In the genomic region with DNA sequence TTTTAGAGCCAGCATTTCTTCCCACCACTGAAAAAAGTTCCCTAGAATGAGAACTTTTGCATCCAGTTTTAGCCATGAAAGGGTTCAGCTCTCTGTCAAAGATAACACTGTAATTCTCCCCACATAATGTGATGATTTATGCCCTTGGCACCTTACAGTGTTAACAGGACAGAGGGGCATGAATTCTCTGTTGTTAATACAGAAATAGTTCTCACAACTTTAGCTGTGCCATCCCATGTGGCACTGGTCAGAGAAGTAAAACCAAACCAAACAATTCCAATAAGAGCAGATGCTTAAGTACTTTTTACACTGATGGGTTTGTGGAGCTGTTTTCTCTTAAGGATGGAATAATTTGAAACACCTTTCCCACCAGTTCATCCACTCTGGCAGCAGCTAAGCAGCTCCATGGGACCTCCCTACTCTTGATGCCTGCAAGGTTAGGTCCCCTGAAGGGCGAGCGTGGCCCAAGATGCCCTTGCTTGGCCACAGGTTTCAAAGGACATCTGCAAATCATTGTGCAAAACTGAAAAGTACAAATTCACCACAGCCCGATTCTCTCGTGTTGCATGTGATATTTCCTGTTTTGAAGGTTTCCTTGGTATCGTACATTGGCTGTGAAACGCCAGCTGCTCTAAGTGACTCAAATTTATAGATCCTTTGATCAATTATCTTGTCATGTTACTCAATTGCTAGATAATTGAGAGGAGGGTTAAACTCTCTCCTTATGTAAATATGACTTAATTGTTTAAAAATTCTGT, we compare ENCODE assay signal across 11 cellular contexts.
DNase-seq lines count a peak whose midpoint lies in the region; FAIRE-seq and TF ChIP-seq lines count a peak whose summit lies in the region.
"Had no signal": no experiment of that assay in that cellular context is flagged by ENCODE, and none has a peak within 500 bp of the region (broad histone marks: within the 10 kb centered on the region; RNA-seq: fewer than 3 reads in every experiment).

No MANE protein-coding gene starts in this region.

- TF ChIP-seq CTCF in cardiac muscle cell (IDR thresholded peaks at IDR 0.05; ENCODE audit: low read depth, low read length) (no peak), left ventricle myocardium inferior (IDR thresholded peaks at IDR 0.05; ENCODE audit: borderline replicate concordance) (no peak), HFFc6 (IDR thresholded peaks at IDR 0.05) (no peak)

- peak; percentile 29 to 41 for DNase-seq in cardiac muscle cell (ENCODE audit: low read depth in 1 of 2, low spot score in 1 of 2)
- DNase-seq in left ventricle myocardium inferior: no peak
- peak; percentile 92 for DNase-seq in NCI-H146 treated with DMSO at 0.1 percent for 48 hours (lab: John Stamatoyannopoulos, UW; ENCODE audit: unreplicated experiment)
- no peak for DNase-seq in effector memory CD4-positive, alpha-beta T cell
- DNase-seq in urothelium cell line (ENCODE audit: low spot score): no peak
- no peak for DNase-seq in DMS 273 treated with DMSO at 0.1 percent for 48 hours (lab: John Stamatoyannopoulos, UW)
- DNase-seq in HFFc6: no peak
- DNase-seq in 8988T: no peak
- DNase-seq: Caco-2, kidney had no signal

- H3K36me3 ChIP-seq in cardiac muscle cell (no peaks in the 10 kb centered on the region), left ventricle myocardium inferior (no peaks in the 10 kb centered on the region)
- no peaks in the 10 kb centered on the region for H3K36me3 ChIP-seq in effector memory CD4-positive, alpha-beta T cell (ENCODE audit: control insufficient read depth, insufficient read depth, low read length)

- H3K4me3 ChIP-seq in cardiac muscle cell (no peak overlapping the region), left ventricle myocardium inferior (no peak overlapping the region)
- H3K4me3 ChIP-seq in effector memory CD4-positive, alpha-beta T cell (ENCODE audit: insufficient read depth, low read depth, low read length, poor library complexity, severe bottlenecking): peak overlapping the region; percentile 24

- H3K9me3 ChIP-seq in cardiac muscle cell (ENCODE audit: low read depth) (no peaks in the 10 kb centered on the region), left ventricle myocardium inferior (replicated peaks) (no peaks in the 10 kb centered on the region)
- no peaks in the 10 kb centered on the region for H3K9me3 ChIP-seq in effector memory CD4-positive, alpha-beta T cell (ENCODE audit: control insufficient read depth, low read length)
- H3K9me3 ChIP-seq: Caco-2 had no signal

- H3K4me3 Mint-ChIP-seq in HFFc6: no peak overlapping the region
- H3K4me3 Mint-ChIP-seq: dendritic cell treated with granulocyte-macrophage colony-stimulating factor and Interleukin-4, amounts not matched to agents 40 ng/mL and 50 ng/mL, for 4 days had no signal

- H3K4me1 ChIP-seq in cardiac muscle cell (ENCODE audit: low read depth): peaks cover 21% of the 10 kb centered on the region
- H3K4me1 ChIP-seq in left ventricle myocardium inferior: peaks cover 15% of the 10 kb centered on the region
- peaks cover 4% of the 10 kb centered on the region for H3K4me1 ChIP-seq in effector memory CD4-positive, alpha-beta T cell (ENCODE audit: control insufficient read depth, insufficient read depth, low read length, poor library complexity, severe bottlenecking)
- H3K4me1 ChIP-seq: Caco-2 had no signal

- no peak overlapping the region for H3K27ac Mint-ChIP-seq in HFFc6
- H3K27ac Mint-ChIP-seq: dendritic cell treated with granulocyte-macrophage colony-stimulating factor and Interleukin-4, amounts not matched to agents 40 ng/mL and 50 ng/mL, for 4 days had no signal

- FAIRE-seq in urothelium cell line (lab: Jason Lieb, UNC): peak; percentile 75
- FAIRE-seq: kidney had no signal

- no peaks in the 10 kb centered on the region for H3K4me1 Mint-ChIP-seq in HFFc6 (ENCODE audit: low read depth)

- no peaks in the 10 kb centered on the region for H3K27me3 Mint-ChIP-seq in HFFc6 (ENCODE audit: insufficient read depth)

- H3K9me3 Mint-ChIP-seq in HFFc6: no peaks in the 10 kb centered on the region

- H3K36me3 Mint-ChIP-seq in HFFc6 (ENCODE audit: low read depth): no peaks in the 10 kb centered on the region

- H3K27ac ChIP-seq in cardiac muscle cell (peak overlapping the region; percentile 48), left ventricle myocardium inferior (replicated peaks) (no peak overlapping the region)
- no peak overlapping the region for H3K27ac ChIP-seq in effector memory CD4-positive, alpha-beta T cell (ENCODE audit: insufficient read depth, low read length, poor library complexity, severe bottlenecking)

- no peaks in the 10 kb centered on the region for H3K27me3 ChIP-seq in cardiac muscle cell
- H3K27me3 ChIP-seq in left ventricle myocardium inferior (ENCODE audit: low read depth): no peaks in the 10 kb centered on the region
- no peaks in the 10 kb centered on the region for H3K27me3 ChIP-seq in effector memory CD4-positive, alpha-beta T cell (replicated peaks; ENCODE audit: control insufficient read depth, insufficient read depth, low read length, poor library complexity, severe bottlenecking)

- intact Hi-C loops in left ventricle myocardium inferior (cut with micrococcal nuclease): no loop called here

Comparison
In these comparisons a context has a peak if more than half of its experiments do, and no peak if none do; other contexts are left out.
1. DNase-seq: peak in cardiac muscle cell (2 of 2) and NCI-H146 treated with DMSO at 0.1 percent for 48 hours (single experiment); none in left ventricle myocardium inferior (single experiment), effector memory CD4-positive, alpha-beta T cell (0 of 3), urothelium cell line (single experiment), DMS 273 treated with DMSO at 0.1 percent for 48 hours (single experiment), HFFc6 (single experiment) and 8988T (single experiment).